Comparison of ENCODE assay signal across 14 cellular contexts in the genomic region with DNA sequence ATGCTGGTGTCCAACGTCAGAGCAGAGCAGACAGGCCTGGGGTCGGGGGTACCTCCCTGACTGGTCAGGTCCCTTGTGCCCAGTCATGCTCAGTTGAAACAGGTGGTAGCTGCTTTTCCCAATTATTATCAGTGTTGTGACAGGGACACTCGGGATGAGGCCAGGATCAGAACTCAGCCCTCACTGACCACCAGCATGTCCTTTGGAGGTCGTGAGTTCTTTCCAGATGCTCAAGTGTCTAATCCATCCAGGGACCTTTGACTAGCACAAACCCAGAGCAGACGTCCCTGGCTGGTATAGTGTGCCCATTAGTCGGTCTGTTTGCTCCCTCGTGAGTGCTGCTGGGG. TPM values are rescaled to one million over a fixed set of nuclear protein-coding genes. Genes with fewer than 3 reads are reported as not detected.
DNase-seq lines count a peak whose midpoint lies in the region; ATAC-seq and TF ChIP-seq lines count a peak whose summit lies in the region.
"Had no signal": no experiment of that assay in that cellular context is flagged by ENCODE, and none has a peak within 500 bp of the region (broad histone marks: within the 10 kb centered on the region; RNA-seq: fewer than 3 reads in every experiment).

No MANE protein-coding gene starts in this region.

- H3K4me2 ChIP-seq in KMS-11 (no peak overlapping the region), neural progenitor cell (no peak overlapping the region)
- H3K4me2 ChIP-seq: BLaER1 treated with 17β-estradiol and CSF1 and Interleukin-3, amounts not matched to agents 10 nM and 100 nM had no signal

- no peaks in the 10 kb centered on the region for H3K4me1 ChIP-seq in KMS-11 (ENCODE audit: low read depth, poor library complexity, severe bottlenecking)
- H3K4me1 ChIP-seq in neural progenitor cell: no peaks in the 10 kb centered on the region
- H3K4me1 ChIP-seq: BLaER1 treated with 17β-estradiol and CSF1 and Interleukin-3, amounts not matched to agents 10 nM and 100 nM had no signal

- H3K27ac ChIP-seq in KMS-11 (no peak overlapping the region), neural progenitor cell (no peak overlapping the region)
- H3K27ac ChIP-seq: BLaER1 treated with 17β-estradiol and CSF1 and Interleukin-3, amounts not matched to agents 10 nM and 100 nM had no signal

- peaks cover 5% of the 10 kb centered on the region for H3F3A ChIP-seq in neural progenitor cell (ENCODE audit: low read depth)

- no peaks in the 10 kb centered on the region for H3K79me2 ChIP-seq in KMS-11 (ENCODE audit: insufficient read depth, low read depth)
- H3K79me2 ChIP-seq in neural progenitor cell (ENCODE audit: low read depth): no peaks in the 10 kb centered on the region

- H3K27me3 ChIP-seq in KMS-11 (ENCODE audit: insufficient read depth, low read depth) (no peaks in the 10 kb centered on the region), neural progenitor cell (no peaks in the 10 kb centered on the region)
- H3K27me3 ChIP-seq: BLaER1 treated with 17β-estradiol and CSF1 and Interleukin-3, amounts not matched to agents 10 nM and 100 nM had no signal

- no peak overlapping the region for H3K9ac ChIP-seq in KMS-11
- no peak overlapping the region for H3K9ac ChIP-seq in neural progenitor cell
- H3K9ac ChIP-seq: BLaER1 treated with 17β-estradiol and CSF1 and Interleukin-3, amounts not matched to agents 10 nM and 100 nM had no signal

- no peaks in the 10 kb centered on the region for H3K9me3 Mint-ChIP-seq in activated T-cell treated with anti-CD3 and anti-CD28 coated beads, Interleukin-2, amount 50 U/mL, for 24 hours
- H3K9me3 Mint-ChIP-seq in WTC11: no peaks in the 10 kb centered on the region
- H3K9me3 Mint-ChIP-seq in neural progenitor cell: no peaks in the 10 kb centered on the region
- H3K9me3 Mint-ChIP-seq in HFFc6: no peaks in the 10 kb centered on the region

- no peaks in the 10 kb centered on the region for H3K9me3 ChIP-seq in neural progenitor cell (ENCODE audit: low read depth)
- H3K9me3 ChIP-seq: BLaER1 treated with 17β-estradiol and CSF1 and Interleukin-3, amounts not matched to agents 10 nM and 100 nM had no signal

- H3K4me1 Mint-ChIP-seq in activated T-cell treated with anti-CD3 and anti-CD28 coated beads, Interleukin-2, amount 50 U/mL, for 24 hours (ENCODE audit: low read depth): no peaks in the 10 kb centered on the region
- H3K4me1 Mint-ChIP-seq in WTC11: no peaks in the 10 kb centered on the region
- H3K4me1 Mint-ChIP-seq in neural progenitor cell: no peaks in the 10 kb centered on the region
- peaks cover 4% of the 10 kb centered on the region; the same call in 1 of the 2 replicates for H3K4me1 Mint-ChIP-seq in HFFc6 (ENCODE audit: low read depth)

- DNase-seq in activated T-cell treated with anti-CD3 and anti-CD28 coated beads, Interleukin-2, amount 50 U/mL, for 24 hours: no peak
- no peak for DNase-seq in activated T-cell treated with anti-CD3 and anti-CD28 coated beads, Interleukin-2, amount 50 U/mL, for 48 hours
- DNase-seq in WTC11 (ENCODE audit: low spot score) (no peak), neural progenitor cell (ENCODE audit: low spot score) (no peak), HFFc6 (no peak), GM03348 (ENCODE audit: low spot score) (no peak), cerebellum (ENCODE audit: low spot score) (no peak)
- DNase-seq: NCI-H1048, NCI-H1436 treated with DMSO at 0.1 percent for 48 hours, NCI-H2029 treated with DMSO at 0.1 percent for 48 hours, NCI-H774 had no signal

- peaks cover 80% of the 10 kb centered on the region for H3K36me3 Mint-ChIP-seq in activated T-cell treated with anti-CD3 and anti-CD28 coated beads, Interleukin-2, amount 50 U/mL, for 24 hours (ENCODE audit: low read depth)
- H3K36me3 Mint-ChIP-seq in WTC11: peaks cover 48% of the 10 kb centered on the region
- peaks cover 23% of the 10 kb centered on the region for H3K36me3 Mint-ChIP-seq in neural progenitor cell
- H3K36me3 Mint-ChIP-seq in HFFc6 (ENCODE audit: low read depth): peaks cover 18% of the 10 kb centered on the region

- TF ChIP-seq CTCF in KMS-11 (conservative IDR thresholded peaks at IDR 0.05; ENCODE audit: low read depth, low read length) (peak; percentile 38; the same call in 1 of the 2 replicates), WTC11 (IDR thresholded peaks at IDR 0.05) (0 out of 2 replicates have a peak, but pooled peaks have one; percentile 6), neural progenitor cell (IDR thresholded peaks at IDR 0.05) (no peak), HFFc6 (IDR thresholded peaks at IDR 0.05) (no peak; the same call in none of the 2 replicates)

- H3K27me3 Mint-ChIP-seq in activated T-cell treated with anti-CD3 and anti-CD28 coated beads, Interleukin-2, amount 50 U/mL, for 24 hours: no peaks in the 10 kb centered on the region
- H3K27me3 Mint-ChIP-seq in WTC11 (ENCODE audit: low read depth): no peaks in the 10 kb centered on the region
- H3K27me3 Mint-ChIP-seq in neural progenitor cell (ENCODE audit: insufficient read depth, low read depth): peaks cover 2% of the 10 kb centered on the region
- H3K27me3 Mint-ChIP-seq in HFFc6 (ENCODE audit: insufficient read depth): no peaks in the 10 kb centered on the region; the same call in 1 of the 2 replicates

- no peak for ATAC-seq in WTC11

- no peak overlapping the region for H2AFZ ChIP-seq in KMS-11 (ENCODE audit: low read depth)
- H2AFZ ChIP-seq in neural progenitor cell (replicated peaks): no peak overlapping the region

- no peak overlapping the region for H3K4me3 ChIP-seq in KMS-11 (IDR thresholded peaks at IDR 0.05; ENCODE audit: insufficient read depth, low read depth, low read length)
- H3K4me3 ChIP-seq in neural progenitor cell: no peak overlapping the region
- H3K4me3 ChIP-seq: BLaER1 treated with 17β-estradiol and CSF1 and Interleukin-3, amounts not matched to agents 10 nM and 100 nM; GM12878 had no signal

- no peaks in the 10 kb centered on the region for H4K20me1 ChIP-seq in KMS-11 (ENCODE audit: insufficient read depth)
- peaks cover 17% of the 10 kb centered on the region for H4K20me1 ChIP-seq in neural progenitor cell (ENCODE audit: low read depth)

- H3K27ac Mint-ChIP-seq in activated T-cell treated with anti-CD3 and anti-CD28 coated beads, Interleukin-2, amount 50 U/mL, for 24 hours: peak overlapping the region; percentile 37
- H3K27ac Mint-ChIP-seq in WTC11 (no peak overlapping the region), neural progenitor cell (no peak overlapping the region), HFFc6 (no peak overlapping the region)

- CTCF ChIA-PET in WTC11 (lab: Charles Lee): interaction anchor here (0.7 to 1.6 kb wide), 23 partner anchors 10 to 208 kb away, joined by 3 to 12 read pairs (median 5); a partner anchor contains a TSS

- H3K36me3 ChIP-seq in KMS-11 (ENCODE audit: insufficient read depth) (no peaks in the 10 kb centered on the region), neural progenitor cell (no peaks in the 10 kb centered on the region)

- POLR2A ChIA-PET in WTC11 (lab: Charles Lee): no interaction called here

- H3K4me3 Mint-ChIP-seq in activated T-cell treated with anti-CD3 and anti-CD28 coated beads, Interleukin-2, amount 50 U/mL, for 24 hours: no peak overlapping the region
- H3K4me3 Mint-ChIP-seq in WTC11 (no peak overlapping the region), neural progenitor cell (peak overlapping the region; percentile 15), HFFc6 (no peak overlapping the region)

TF ChIP-seq in WTC11, 78 proteins besides CTCF, POLR2A, EP300 and RAD21 (continues in another document):
- no peak for TF ChIP-seq CBFB (CRISPR knock-in tag; IDR thresholded peaks at IDR 0.05; ENCODE audit: low read depth)
- TF ChIP-seq ZNF219 (CRISPR knock-in tag; IDR thresholded peaks at IDR 0.05; ENCODE audit: borderline replicate concordance): no peak
- TF ChIP-seq, protein P1, sequence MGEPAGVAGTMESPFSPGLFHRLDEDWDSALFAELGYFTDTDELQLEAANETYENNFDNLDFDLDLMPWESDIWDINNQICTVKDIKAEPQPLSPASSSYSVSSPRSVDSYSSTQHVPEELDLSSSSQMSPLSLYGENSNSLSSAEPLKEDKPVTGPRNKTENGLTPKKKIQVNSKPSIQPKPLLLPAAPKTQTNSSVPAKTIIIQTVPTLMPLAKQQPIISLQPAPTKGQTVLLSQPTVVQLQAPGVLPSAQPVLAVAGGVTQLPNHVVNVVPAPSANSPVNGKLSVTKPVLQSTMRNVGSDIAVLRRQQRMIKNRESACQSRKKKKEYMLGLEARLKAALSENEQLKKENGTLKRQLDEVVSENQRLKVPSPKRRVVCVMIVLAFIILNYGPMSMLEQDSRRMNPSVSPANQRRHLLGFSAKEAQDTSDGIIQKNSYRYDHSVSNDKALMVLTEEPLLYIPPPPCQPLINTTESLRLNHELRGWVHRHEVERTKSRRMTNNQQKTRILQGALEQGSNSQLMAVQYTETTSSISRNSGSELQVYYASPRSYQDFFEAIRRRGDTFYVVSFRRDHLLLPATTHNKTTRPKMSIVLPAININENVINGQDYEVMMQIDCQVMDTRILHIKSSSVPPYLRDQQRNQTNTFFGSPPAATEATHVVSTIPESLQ (CRISPR knock-in tag; IDR thresholded peaks at IDR 0.05): no peak
- no peak for TF ChIP-seq ETV6 (CRISPR knock-in tag; IDR thresholded peaks at IDR 0.05)
- TF ChIP-seq, protein P2, sequence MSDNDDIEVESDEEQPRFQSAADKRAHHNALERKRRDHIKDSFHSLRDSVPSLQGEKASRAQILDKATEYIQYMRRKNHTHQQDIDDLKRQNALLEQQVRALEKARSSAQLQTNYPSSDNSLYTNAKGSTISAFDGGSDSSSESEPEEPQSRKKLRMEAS (CRISPR knock-in tag; IDR thresholded peaks at IDR 0.05): no peak
- TF ChIP-seq MXD4 (CRISPR knock-in tag; IDR thresholded peaks at IDR 0.05; ENCODE audit: borderline replicate concordance): no peak
- TF ChIP-seq, protein P3, sequence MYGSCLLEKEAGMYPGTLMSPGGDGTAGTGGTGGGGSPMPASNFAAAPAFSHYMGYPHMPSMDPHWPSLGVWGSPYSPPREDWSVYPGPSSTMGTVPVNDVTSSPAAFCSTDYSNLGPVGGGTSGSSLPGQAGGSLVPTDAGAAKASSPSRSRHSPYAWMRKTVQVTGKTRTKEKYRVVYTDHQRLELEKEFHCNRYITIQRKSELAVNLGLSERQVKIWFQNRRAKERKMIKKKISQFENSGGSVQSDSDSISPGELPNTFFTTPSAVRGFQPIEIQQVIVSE (CRISPR knock-in tag; IDR thresholded peaks at IDR 0.05; ENCODE audit: borderline replicate concordance): no peak

RNA-seq across cellular contexts. Expression of a gene that starts 22.4 kb away (rescaled TPM):
- total RNA-seq in WTC11 (2021): 47.8 to 56.8 TPM (median 50.3 TPM) in 3 replicates
- total RNA-seq in neural progenitor cell (ENCODE audit: low replicate concordance): 35.0 and 47.3 TPM in 2 replicates
- 10 to 100 TPM; 24.8 to 33.0 (median 29.4) TPM for total RNA-seq in HFFc6 (2021; fragmentation: NEBNext Ultra II Directional; extraction: Animal tissue kit (Norgen Biotek cat#: 25700))
- total RNA-seq in cerebellum: 52.7 TPM

RNA-seq across cellular contexts. Expression of a gene that starts 22.7 kb away (rescaled TPM):
- total RNA-seq in WTC11 (2021): 72.1 to 81.3 TPM (median 72.5 TPM) in 3 replicates
- total RNA-seq in neural progenitor cell (ENCODE audit: low replicate concordance): 46.1 and 46.9 TPM in 2 replicates
- 10 to 100 TPM; 37.7 to 47.0 (median 44.4) TPM for total RNA-seq in HFFc6 (2021; fragmentation: NEBNext Ultra II Directional; extraction: Animal tissue kit (Norgen Biotek cat#: 25700))
- total RNA-seq in cerebellum: 24.0 TPM

Comparison
In these comparisons a context has a peak if more than half of its experiments do, and no peak if none do; other contexts are left out.
1. CTCF ChIP-seq: peak in KMS-11 (single experiment) and WTC11 (single experiment); none in neural progenitor cell (single experiment) and HFFc6 (single experiment).